16 cellular contexts compared by ENCODE assay signal in genomic region chr7:46534593-46535271, GRCh38.
A peak's percentile ranks its signal among the peaks of the same experiment; 100 is the strongest.
DNase-seq lines count a peak whose midpoint lies in the region; ATAC-seq, FAIRE-seq and TF ChIP-seq lines count a peak whose summit lies in the region.
"Had no signal": no experiment of that assay in that cellular context is flagged by ENCODE, and none has a peak within 500 bp of the region (broad histone marks: within the 10 kb centered on the region; RNA-seq: fewer than 3 reads in every experiment).

No MANE protein-coding gene starts in this region.

- peaks cover 12% of the 10 kb centered on the region for H3K27me3 ChIP-seq in iPS DF 6.9 (ENCODE audit: control insufficient read depth, insufficient read depth, low read length)
- H3K27me3 ChIP-seq: pancreas, upper lobe of left lung had no signal

- in situ Hi-C loops in GM13977 (cut with MboI; ENCODE audit: low pct_unique_long_range_greater_than_20kb, low sequenced_read_pairs, unreplicated experiment) = no loop called here

- no CpG with 5 or more reads among the region's 5 CpGs for WGBS in iPS DF 6.9 (ENCODE audit: insufficient coverage, insufficient read length)

- no peaks in the 10 kb centered on the region for H3K9me3 ChIP-seq in iPS DF 6.9 (ENCODE audit: control insufficient read depth, insufficient read depth, low read length)
- H3K9me3 ChIP-seq: pancreas had no signal

- no peak overlapping the region for H3K27ac ChIP-seq in iPS DF 6.9 (ENCODE audit: low read length)
- H3K27ac ChIP-seq: pancreas, upper lobe of left lung had no signal

- peak; percentile 60 for DNase-seq in HTR-8/SVneo (ENCODE audit: insufficient read length, low spot score)
- DNase-seq in astrocyte of the hippocampus (ENCODE audit: low read depth, low spot score) = peak; percentile 92
- DNase-seq in iPS DF 6.9 (ENCODE audit: low read depth, low spot score) = peak; percentile 41
- DNase-seq in sciatic nerve (ENCODE audit: low spot score) = no peak
- DNase-seq in GM13977 (ENCODE audit: low spot score) = no peak
- DNase-seq in islet precursor cell = no peak
- no peak for DNase-seq in SIG-M5 treated with dmso at 0.1 percent for 504 hours (lab: John Stamatoyannopoulos, UW; ENCODE audit: unreplicated experiment)
- DNase-seq: activated CD4-positive, CD25-positive, alpha-beta regulatory T cell; COR-L47; effector CD8-positive, alpha-beta T cell; NCI-H510A; pancreas; SIG-M5; upper lobe of left lung had no signal

- no peaks in the 10 kb centered on the region for H3K36me3 ChIP-seq in iPS DF 6.9 (ENCODE audit: control insufficient read depth, insufficient read depth, low read length)
- H3K36me3 ChIP-seq: pancreas, upper lobe of left lung had no signal

- no peak for FAIRE-seq in HTR-8/SVneo (lab: Jason Lieb, UNC)
- FAIRE-seq: pancreas had no signal

- no peak for TF ChIP-seq CTCF in GM13977 (IDR thresholded peaks at IDR 0.05; ENCODE audit: extremely low read depth, insufficient read depth, missing control alignments)

- intact Hi-C loops in sciatic nerve (cut with DNase I) = no loop called here

- H3K4me1 ChIP-seq in iPS DF 6.9 (ENCODE audit: control insufficient read depth, insufficient read depth, low read length) = peaks cover 2% of the 10 kb centered on the region; the same call in 1 of the 2 replicates
- H3K4me1 ChIP-seq: pancreas, upper lobe of left lung had no signal

- ATAC-seq in sciatic nerve (peak; percentile 92), HG03469 (IDR thresholded peaks at IDR 0.05; ENCODE audit: unreplicated experiment) (no peak)
- ATAC-seq: activated T-helper 17 cell treated with anti-CD3 and anti-CD28 coated beads, Interleukin-2, amount 50 U/mL, for 72 hours had no signal

- H3K4me3 ChIP-seq in iPS DF 6.9 (ENCODE audit: low read length) = no peak overlapping the region
- H3K4me3 ChIP-seq: pancreas, upper lobe of left lung had no signal

Comparison
In these comparisons a context has a peak if more than half of its experiments do, and no peak if none do; other contexts are left out.
1. DNase-seq: peak in HTR-8/SVneo (single experiment), astrocyte of the hippocampus (single experiment) and iPS DF 6.9 (single experiment); none in sciatic nerve (single experiment), GM13977 (single experiment), islet precursor cell (single experiment) and SIG-M5 treated with dmso at 0.1 percent for 504 hours (single experiment).